Comparison of ENCODE assay signal across 15 cellular contexts in genomic region chr11:123628936-123629683, GRCh38. TPM values are rescaled to one million over a fixed set of nuclear protein-coding genes. Genes with fewer than 3 reads are reported as not detected.
DNase-seq lines count a peak whose midpoint lies in the region; ATAC-seq, FAIRE-seq and TF ChIP-seq lines count a peak whose summit lies in the region.
"Had no signal": no experiment of that assay in that cellular context is flagged by ENCODE, and none has a peak within 500 bp of the region (broad histone marks: within the 10 kb centered on the region; RNA-seq: fewer than 3 reads in every experiment).

No MANE protein-coding gene starts in this region.

- peaks cover 5% of the 10 kb centered on the region for H3K4me1 ChIP-seq in endothelial cell of umbilical vein (ENCODE audit: control insufficient read depth, extremely low read depth, insufficient read depth, low read length)
- H3K4me1 ChIP-seq: BLaER1 treated with 17β-estradiol and CSF1 and Interleukin-3, amounts not matched to agents 10 nM and 100 nM had no signal

- intact Hi-C loops in endothelial cell of umbilical vein (cut with micrococcal nuclease): loop anchor here (1.0 to 2.0 kb wide), 2 partner anchors 25 to 38 kb away; partner anchors contain the start of gene SCN3B

- POLR2A ChIA-PET in endothelial cell of umbilical vein (lab: Charles Lee): no interaction called here

- no peak overlapping the region for H3K4me3 ChIP-seq in endothelial cell of umbilical vein (replicated peaks in 1 of 3; ENCODE audit: insufficient read depth in 1 of 3, low read depth in 1 of 3, low read length in 3 of 3)
- H3K4me3 ChIP-seq: BLaER1 treated with 17β-estradiol and CSF1 and Interleukin-3, amounts not matched to agents 10 nM and 100 nM; thoracic aorta had no signal

- no peak for ATAC-seq in GM19023 (IDR thresholded peaks at IDR 0.05; ENCODE audit: unreplicated experiment)
- ATAC-seq in GM18861 (IDR thresholded peaks at IDR 0.05; ENCODE audit: unreplicated experiment): no peak
- ATAC-seq: effector memory CD8-positive, alpha-beta T cell had no signal

- H3K9me1 ChIP-seq in endothelial cell of umbilical vein (replicated peaks; ENCODE audit: control insufficient read depth, extremely low read depth, insufficient read depth, low read length): no peaks in the 10 kb centered on the region

- FAIRE-seq in endothelial cell of umbilical vein (lab: Jason Lieb, UNC): peak; percentile 94

- in situ Hi-C loops in SK-MEL-5 (cut with HindIII; ENCODE audit: low pct_unique_long_range_greater_than_20kb, low sequenced_read_pairs): no loop called here

- no TSS peak for BruUV-seq in endothelial cell of umbilical vein (replicated peaks; lab: Mats Ljungman, UMichigan)

- no peak overlapping the region for H3K9ac ChIP-seq in endothelial cell of umbilical vein (replicated peaks; ENCODE audit: extremely low read depth, insufficient read depth, low read length)
- H3K9ac ChIP-seq: BLaER1 treated with 17β-estradiol and CSF1 and Interleukin-3, amounts not matched to agents 10 nM and 100 nM had no signal

- H2AFZ ChIP-seq in endothelial cell of umbilical vein (ENCODE audit: low read depth, low read length): peak overlapping the region; percentile 38

- H3K79me2 ChIP-seq in endothelial cell of umbilical vein (ENCODE audit: control insufficient read depth, insufficient read depth, low read length): no peaks in the 10 kb centered on the region

- DNase-seq in AG08396 (ENCODE audit: low spot score): peak; percentile 56
- peak; percentile 41 for DNase-seq in SK-MEL-5 (ENCODE audit: low read depth, low spot score)
- peak; percentile 91 for DNase-seq in endothelial cell of umbilical vein (ENCODE audit: low read depth, low spot score)
- peak; percentile 16 for DNase-seq in midbrain (lab: John Stamatoyannopoulos, UW)
- no peak for DNase-seq in NCI-H2107 treated with DMSO at 0.1 percent for 48 hours (lab: John Stamatoyannopoulos, UW; ENCODE audit: unreplicated experiment)
- DNase-seq in DMS53 treated with DMSO at 0.1 percent for 48 hours (lab: John Stamatoyannopoulos, UW; ENCODE audit: unreplicated experiment): no peak
- DNase-seq: activated CD4-positive, alpha-beta T cell treated with anti-CD3 and anti-CD28 coated beads, Interleukin-2, amount 10 ng/mL, durations not matched to agents 7 days and 5 days; effector memory CD8-positive, alpha-beta T cell; NCI-H2029 treated with DMSO at 0.1 percent for 48 hours; SHP77 treated with DMSO at 0.1 percent for 48 hours; stimulated activated CD4-positive, alpha-beta T cell treated with anti-CD3 and anti-CD28 coated beads, Interleukin-4, amount 100 ng/mL, for 4 hours had no signal

- dilution Hi-C loops in endothelial cell of umbilical vein (cut with MboI; ENCODE audit: extremely low pct_ligation_motif_present, low sequenced_read_pairs): no loop called here

- H4K20me1 ChIP-seq in endothelial cell of umbilical vein (replicated peaks; ENCODE audit: control insufficient read depth, extremely low read depth, insufficient read depth, low read length): no peaks in the 10 kb centered on the region
- H4K20me1 ChIP-seq: BLaER1 treated with 17β-estradiol and CSF1 and Interleukin-3, amounts not matched to agents 10 nM and 100 nM had no signal

- CTCF ChIA-PET in endothelial cell of umbilical vein (lab: Charles Lee): interaction anchor here (0.8 to 2.0 kb wide), 12 partner anchors 12 to 120 kb away, joined by 3 to 15 read pairs (median 4); no protein-coding TSS in a partner anchor

- no peak for TF ChIP-seq CTCF in endothelial cell of umbilical vein (IDR thresholded peaks at IDR 0.05; ENCODE audit: extremely low read depth in 1 of 2, insufficient read depth in 1 of 2, low read depth in 1 of 2, low read length in 2 of 2)

- no peak for TF ChIP-seq POLR2A in endothelial cell of umbilical vein (IDR thresholded peaks at IDR 0.05; ENCODE audit: low read depth, low read length)

- no peaks in the 10 kb centered on the region for H3K9me3 ChIP-seq in endothelial cell of umbilical vein (replicated peaks; ENCODE audit: control insufficient read depth, insufficient read depth, low read length)
- H3K9me3 ChIP-seq: BLaER1 treated with 17β-estradiol and CSF1 and Interleukin-3, amounts not matched to agents 10 nM and 100 nM; thoracic aorta had no signal

- H3K4me2 ChIP-seq in endothelial cell of umbilical vein (ENCODE audit: insufficient read depth, low read length): no peak overlapping the region
- H3K4me2 ChIP-seq: BLaER1 treated with 17β-estradiol and CSF1 and Interleukin-3, amounts not matched to agents 10 nM and 100 nM had no signal

- no peaks in the 10 kb centered on the region for H3K27me3 ChIP-seq in endothelial cell of umbilical vein (ENCODE audit: control insufficient read depth in 2 of 2, insufficient read depth in 2 of 2, low read length in 2 of 2)
- H3K27me3 ChIP-seq: BLaER1 treated with 17β-estradiol and CSF1 and Interleukin-3, amounts not matched to agents 10 nM and 100 nM had no signal

- peak overlapping the region; percentile 13 for H3K27ac ChIP-seq in endothelial cell of umbilical vein (ENCODE audit: insufficient read depth, low read depth, low read length)
- H3K27ac ChIP-seq: BLaER1 treated with 17β-estradiol and CSF1 and Interleukin-3, amounts not matched to agents 10 nM and 100 nM; thoracic aorta had no signal

- no peaks in the 10 kb centered on the region for H3K36me3 ChIP-seq in endothelial cell of umbilical vein (ENCODE audit: control insufficient read depth in 2 of 2, extremely low read depth in 1 of 2, insufficient read depth in 2 of 2, low read length in 2 of 2)
- H3K36me3 ChIP-seq: thoracic aorta had no signal

TF ChIP-seq in endothelial cell of umbilical vein, 7 proteins besides CTCF, POLR2A, EP300 and RAD21:
- TF ChIP-seq POLR2AphosphoS5 (IDR thresholded peaks at IDR 0.05; ENCODE audit: insufficient read depth, low read depth, low read length) (peak; percentile 59), FOS (IDR thresholded peaks at IDR 0.05; ENCODE audit: borderline replicate concordance, insufficient read depth, low read length) (peak; percentile 69), EZH2 (IDR thresholded peaks at IDR 0.05; ENCODE audit: borderline replicate concordance, low read depth, low read length, severe bottlenecking) (no peak), JUN (IDR thresholded peaks at IDR 0.05; ENCODE audit: borderline replicate concordance, insufficient read depth, insufficient read length, low read depth) (no peak), GATA2 (IDR thresholded peaks at IDR 0.05; ENCODE audit: insufficient read depth, insufficient read length, low read depth, low read length) (peak; percentile 99)
TF ChIP-seq in endothelial cell of umbilical vein: peak in this region for 3.

RNA-seq across cellular contexts. Expression of gene SCN3B, which starts 25.3 kb away (rescaled TPM):
- total RNA-seq in SK-MEL-5 (2014; rRNA removed; shearing (Covaris generic)): 0.08 and 0.11 TPM in 2 replicates
- polyA plus RNA-seq in SK-MEL-5 (2015; cell fraction: cytosol; rRNA removed): 0.04 and 0.08 TPM in 2 replicates
- 0.52 TPM in 1 of 2 replicates, not detected in the other for polyA plus RNA-seq in SK-MEL-5 (2015; cell fraction: nucleus; rRNA removed)
- 1.4 and 1.5 TPM in 2 replicates for total RNA-seq in endothelial cell of umbilical vein
- polyA plus RNA-seq in endothelial cell of umbilical vein: 0.72 and 0.91 TPM in 2 replicates
- polyA plus RNA-seq in endothelial cell of umbilical vein (2011; cell fraction: cytosol; rRNA removed): 0.45 and 0.51 TPM in 2 replicates
- polyA plus RNA-seq in endothelial cell of umbilical vein (2011; cell fraction: nucleus; rRNA removed): 1.3 and 1.6 TPM in 2 replicates
- polyA plus RNA-seq in endothelial cell of umbilical vein (2012): 0.83 and 1.1 TPM in 2 replicates
- 1.5 and 3.8 TPM in 2 replicates for polyA minus RNA-seq in endothelial cell of umbilical vein
- polyA minus RNA-seq in endothelial cell of umbilical vein (2011; cell fraction: cytosol; rRNA and poly(A)+ RNA removed): not detected
- polyA minus RNA-seq in endothelial cell of umbilical vein (2011; cell fraction: nucleus; rRNA and poly(A)+ RNA removed): 0.63 and 0.77 TPM in 2 replicates
- total RNA-seq: activated CD4-positive, alpha-beta T cell treated with anti-CD3 and anti-CD28 coated beads, Interleukin-2, amount 10 ng/mL, durations not matched to agents 7 days and 5 days had no signal

Comparison
In these comparisons a context has a peak if more than half of its experiments do, and no peak if none do; other contexts are left out.
1. DNase-seq: peak in AG08396 (single experiment), SK-MEL-5 (single experiment), endothelial cell of umbilical vein (single experiment) and midbrain (single experiment); none in NCI-H2107 treated with DMSO at 0.1 percent for 48 hours (single experiment) and DMS53 treated with DMSO at 0.1 percent for 48 hours (single experiment).